ENCODE assay signal across 23 cellular contexts in the genomic region with DNA sequence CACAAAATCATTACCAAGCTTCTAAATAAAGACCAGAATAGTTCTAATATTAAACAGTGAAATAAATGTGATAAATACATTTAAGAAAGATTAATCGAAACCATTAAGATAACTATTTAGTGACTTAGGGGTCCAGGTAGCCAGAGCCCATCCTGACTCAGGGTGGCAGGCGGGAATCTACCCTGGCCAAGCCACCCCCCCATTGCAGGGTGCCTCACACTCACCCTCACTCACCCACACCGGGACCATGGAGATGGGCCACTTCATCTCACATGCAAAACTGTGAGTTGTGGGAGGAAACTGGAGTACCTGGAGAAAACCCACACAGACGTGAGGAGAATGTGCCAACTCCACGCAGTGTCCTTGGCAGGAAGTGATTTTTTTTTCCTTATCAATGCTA.
"Had no signal": no experiment of that assay in that cellular context is flagged by ENCODE, and none has a peak within 500 bp of the region (broad histone marks: within the 10 kb centered on the region; RNA-seq: fewer than 3 reads in every experiment).

No MANE protein-coding gene starts in this region.

- H3K4me1 ChIP-seq: colonic mucosa, esophagus muscularis mucosa, esophagus squamous epithelium, foreskin keratinocyte, gastroesophageal sphincter had no signal

- H3K36me3 ChIP-seq: colonic mucosa, esophagus muscularis mucosa, esophagus squamous epithelium, gastroesophageal sphincter, heart left ventricle, heart right ventricle had no signal

- H3K9me3 ChIP-seq: colonic mucosa, esophagus muscularis mucosa, esophagus squamous epithelium, gastroesophageal sphincter, heart left ventricle, heart right ventricle had no signal

- H3K27me3 ChIP-seq: colonic mucosa, esophagus muscularis mucosa, esophagus squamous epithelium, foreskin keratinocyte, gastroesophageal sphincter, heart left ventricle, heart right ventricle had no signal

- H3K27ac ChIP-seq: colonic mucosa, coronary artery, dorsolateral prefrontal cortex, epithelial cell of prostate, esophagus muscularis mucosa, esophagus squamous epithelium, foreskin keratinocyte, gastroesophageal sphincter, heart left ventricle, heart right ventricle had no signal

- ATAC-seq: effector memory CD8-positive, alpha-beta T cell; esophagus mucosa; foreskin keratinocyte; gastroesophageal sphincter; heart left ventricle; heart right ventricle had no signal

- H3K4me3 ChIP-seq: colonic mucosa, coronary artery, dorsolateral prefrontal cortex, esophagus muscularis mucosa, esophagus squamous epithelium, gastroesophageal sphincter, heart left ventricle, heart right ventricle had no signal

- DNase-seq: colonic mucosa; cortex of kidney; dermis blood vessel endothelial cell; dorsolateral prefrontal cortex; effector CD4-positive, alpha-beta T cell; effector CD8-positive, alpha-beta T cell; effector memory CD4-positive, alpha-beta T cell; effector memory CD8-positive, alpha-beta T cell; endodermal cell; erythroblast; esophagus squamous epithelium; foreskin fibroblast; foreskin keratinocyte; foreskin melanocyte; glutamatergic neuron; head of caudate nucleus; heart left ventricle; heart right ventricle had no signal
